ENCODE assay signal across 22 cellular contexts in the genomic region with DNA sequence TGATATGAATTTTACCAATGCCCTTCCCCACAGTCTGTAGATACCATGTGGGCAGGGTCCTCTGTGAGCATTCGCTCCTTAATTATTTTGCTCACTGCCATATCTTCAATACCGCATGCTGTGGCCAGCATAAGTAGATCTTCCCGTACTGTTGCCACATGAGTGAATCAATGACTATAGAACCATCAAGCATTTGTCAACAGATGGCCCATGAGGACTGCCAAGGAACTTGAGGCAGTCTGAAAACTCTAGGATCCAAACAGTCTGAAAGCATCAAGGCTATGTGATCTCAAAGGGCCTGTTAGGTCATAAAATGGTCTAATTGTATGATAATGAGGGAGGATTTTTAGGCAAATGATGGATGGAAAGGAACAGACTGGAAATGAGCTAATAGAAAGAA. TPM values are rescaled to one million over a fixed set of nuclear protein-coding genes. Genes with fewer than 3 reads are reported as not detected.
A peak's percentile ranks its signal among the peaks of the same experiment; 100 is the strongest.
DNase-seq lines count a peak whose midpoint lies in the region; ATAC-seq and TF ChIP-seq lines count a peak whose summit lies in the region.
"Had no signal": no experiment of that assay in that cellular context is flagged by ENCODE, and none has a peak within 500 bp of the region (broad histone marks: within the 10 kb centered on the region; RNA-seq: fewer than 3 reads in every experiment).

No MANE protein-coding gene starts in this region.

- in situ Hi-C loops in G401 (cut with HindIII; ENCODE audit: low sequenced_read_pairs): no loop called here

- peaks cover 5% of the 10 kb centered on the region for H3K9me3 Mint-ChIP-seq in glutamatergic neuron (ENCODE audit: unreplicated experiment)
- H3K9me3 Mint-ChIP-seq: HFFc6 had no signal

- TF ChIP-seq CTCF in glutamatergic neuron (IDR thresholded peaks at IDR 0.05; ENCODE audit: partially characterized antibody, unreplicated experiment): no peak

- no peak for ATAC-seq in HG03196 (IDR thresholded peaks at IDR 0.05; ENCODE audit: unreplicated experiment)
- ATAC-seq: Right ventricle myocardium inferior, SK-N-SH treated with all-trans-retinoic acid at 6 μM for 48 hours had no signal

- peaks cover 10% of the 10 kb centered on the region for H3K4me1 Mint-ChIP-seq in glutamatergic neuron (ENCODE audit: low read depth, unreplicated experiment)

- DNase-seq in DMS 273 (lab: John Stamatoyannopoulos, UW; ENCODE audit: unreplicated experiment) (peak; percentile 6), DMS 273 treated with DMSO at 0.1 percent for 48 hours (lab: John Stamatoyannopoulos, UW) (no peak), G401 (ENCODE audit: low spot score) (peak; percentile 80), NCI-H524 treated with DMSO at 0.1 percent for 48 hours (lab: John Stamatoyannopoulos, UW) (peak; percentile 65), glutamatergic neuron (no peak), DMS53 treated with DMSO at 0.1 percent for 48 hours (lab: John Stamatoyannopoulos, UW; ENCODE audit: unreplicated experiment) (no peak), inferior parietal cortex (ENCODE audit: extremely low spot score) (no peak)
- DNase-seq: DMS53, GDM1, GOT3, HFFc6, NCI-H1105, NCI-H1436 treated with DMSO at 0.1 percent for 48 hours, NCI-H2029 treated with DMSO at 0.1 percent for 48 hours, NCI-H226, PC-9, SJCRH30 had no signal

- peaks cover 2% of the 10 kb centered on the region for H3K27me3 Mint-ChIP-seq in glutamatergic neuron (ENCODE audit: unreplicated experiment)

- H3K4me3 Mint-ChIP-seq in glutamatergic neuron (ENCODE audit: unreplicated experiment): peak overlapping the region; percentile 30
- H3K4me3 Mint-ChIP-seq: HFFc6 had no signal

- peaks cover 11% of the 10 kb centered on the region for H3K36me3 Mint-ChIP-seq in glutamatergic neuron (ENCODE audit: unreplicated experiment)

- H3K27ac Mint-ChIP-seq in glutamatergic neuron (ENCODE audit: unreplicated experiment): peak overlapping the region; percentile 44
- H3K27ac Mint-ChIP-seq: HFFc6 had no signal

RNA-seq across cellular contexts. Expression of a gene that starts 27.4 kb away (rescaled TPM):
- not detected in 2 replicates for total RNA-seq in G401 (2014; rRNA removed; shearing (Covaris generic))
- total RNA-seq in glutamatergic neuron (ENCODE audit: unreplicated experiment): 2.5 TPM
- total RNA-seq: HFFc6, HT-29, PC-9, RPMI7951, SJCRH30 had no signal

Comparison
In these comparisons a context has a peak if more than half of its experiments do, and no peak if none do; other contexts are left out.
1. DNase-seq: peak in DMS 273 (single experiment), G401 (single experiment) and NCI-H524 treated with DMSO at 0.1 percent for 48 hours (single experiment); none in DMS 273 treated with DMSO at 0.1 percent for 48 hours (single experiment), glutamatergic neuron (single experiment), DMS53 treated with DMSO at 0.1 percent for 48 hours (single experiment) and inferior parietal cortex (single experiment).